Comparison of ENCODE assay signal across 14 cellular contexts in genomic region chr2:86243950-86244733, GRCh38. TPM values are rescaled to one million over a fixed set of nuclear protein-coding genes. Genes with fewer than 3 reads are reported as not detected.
DNase-seq lines count a peak whose midpoint lies in the region; ATAC-seq and TF ChIP-seq lines count a peak whose summit lies in the region.
"Had no signal": no experiment of that assay in that cellular context is flagged by ENCODE, and none has a peak within 500 bp of the region (broad histone marks: within the 10 kb centered on the region; RNA-seq: fewer than 3 reads in every experiment).

No MANE protein-coding gene starts in this region.

- TF ChIP-seq POLR2A in HCT116 (IDR thresholded peaks at IDR 0.05; ENCODE audit: borderline replicate concordance, extremely low read depth, insufficient read depth, insufficient read length): no peak

- BruUV-seq in HCT116 (replicated peaks; lab: Mats Ljungman, UMichigan): no TSS peak

- POLR2A ChIA-PET in HCT116 (lab: Charles Lee): no interaction called here

- RAD21 ChIA-PET in HCT116 (lab: Charles Lee; ENCODE audit: low non-redundant PET in 1 of 2, low total read pairs in 2 of 2, uncharacterized antibody in 2 of 2, unreplicated experiment in 2 of 2): no interaction called here

- CTCF ChIA-PET in HCT116 (lab: Charles Lee): no interaction called here

- peak; percentile 65; the same call in 1 of the 2 replicates for ATAC-seq in HCT116
- ATAC-seq: heart left ventricle had no signal

- H3K9me2 ChIP-seq in DOHH2 (replicated peaks; ENCODE audit: control insufficient read depth, low read length) (no peaks in the 10 kb centered on the region), HCT116 (ENCODE audit: insufficient read depth) (no peaks in the 10 kb centered on the region)

- H3K27me3 ChIP-seq in DOHH2 (ENCODE audit: control insufficient read depth, low read length) (no peaks in the 10 kb centered on the region), HCT116 (ENCODE audit: insufficient read depth, low read length) (no peaks in the 10 kb centered on the region), OCI-LY3 (ENCODE audit: low read depth, low read length) (no peaks in the 10 kb centered on the region), H7 (ENCODE audit: control insufficient read depth, insufficient read depth, low read length) (no peaks in the 10 kb centered on the region)
- H3K27me3 ChIP-seq: heart left ventricle, ovary had no signal

- no peak for TF ChIP-seq RAD21 in HCT116 (IDR thresholded peaks at IDR 0.05; ENCODE audit: low read depth)

- H3K4me1 ChIP-seq in DOHH2 (ENCODE audit: control insufficient read depth, low read length) (peaks cover 42% of the 10 kb centered on the region), HCT116 (ENCODE audit: control insufficient read depth in 1 of 2, insufficient read depth in 2 of 2, low read length in 2 of 2) (no peaks in the 10 kb centered on the region), OCI-LY3 (ENCODE audit: low read length) (peaks cover 54% of the 10 kb centered on the region)

- H3K27ac ChIP-seq in DOHH2 (ENCODE audit: low read depth, low read length) (no peak overlapping the region), HCT116 (ENCODE audit: low read depth, low read length) (no peak overlapping the region), OCI-LY3 (ENCODE audit: low read length) (no peak overlapping the region)
- H3K27ac ChIP-seq: lower lobe of right lung, ovary had no signal

- TF ChIP-seq CTCF in DOHH2 (IDR thresholded peaks at IDR 0.05; ENCODE audit: low read depth, low read length, poor library complexity, severe bottlenecking) (no peak), HCT116 (IDR thresholded peaks at IDR 0.05 in 2 of 3, conservative IDR thresholded peaks at IDR 0.05 in 1 of 3; ENCODE audit: borderline replicate concordance in 1 of 3, insufficient read depth in 1 of 3, low read depth in 2 of 3, low read length in 2 of 3) (peak in 1 of 3 experiments; percentile 21; a peak in 1 of 6 replicates), OCI-LY3 (IDR thresholded peaks at IDR 0.05; ENCODE audit: low read depth, low read length) (peak; percentile 26; the same call in 1 of the 2 replicates)

- no peak for DNase-seq in HCT116 (ENCODE audit: low read depth, low spot score)
- peak; percentile 5 for DNase-seq in mesenteric fat pad (ENCODE audit: low spot score)
- DNase-seq in foreskin melanocyte: no peak
- DNase-seq in NCI-H146 (lab: John Stamatoyannopoulos, UW): no peak
- no peak for DNase-seq in H7
- no peak for DNase-seq in NCI-H510A treated with DMSO at 0.1 percent for 48 hours (lab: John Stamatoyannopoulos, UW)
- DNase-seq: heart left ventricle; lower lobe of right lung; NCI-H82; ovary; stimulated activated CD4-positive, alpha-beta T cell treated with anti-CD3 and anti-CD28 coated beads, Interleukin-2, amount 100 ng/mL, for 48 hours; T-helper 2 cell had no signal

- H3K4me3 ChIP-seq in DOHH2 (ENCODE audit: low read length) (no peak overlapping the region), HCT116 (replicated peaks in 1 of 2; ENCODE audit: low read depth in 1 of 2, low read length in 2 of 2) (no peak overlapping the region), OCI-LY3 (ENCODE audit: low read length) (peak overlapping the region; percentile 0; the same call in 1 of the 2 replicates), H7 (ENCODE audit: insufficient read depth, low read depth, low read length) (no peak overlapping the region)
- H3K4me3 ChIP-seq: heart left ventricle, lower lobe of right lung, ovary had no signal

- H3K4me2 ChIP-seq in DOHH2 (ENCODE audit: low read length): peak overlapping the region; percentile 14
- H3K4me2 ChIP-seq in HCT116 (ENCODE audit: low read length): no peak overlapping the region
- H3K4me2 ChIP-seq in OCI-LY3 (ENCODE audit: low read length): peak overlapping the region; percentile 47

- H2AFZ ChIP-seq in HCT116 (ENCODE audit: low read depth, low read length, poor library complexity, severe bottlenecking) (no peak overlapping the region), OCI-LY3 (ENCODE audit: low read depth, low read length) (no peak overlapping the region)

- H3K9me3 ChIP-seq in DOHH2 (ENCODE audit: control insufficient read depth, insufficient read depth, low read length): no peaks in the 10 kb centered on the region
- H3K9me3 ChIP-seq in HCT116 (ENCODE audit: control insufficient read depth in 1 of 2, insufficient read depth in 1 of 2, low read depth in 1 of 2, low read length in 2 of 2): no peaks in the 10 kb centered on the region
- H3K9me3 ChIP-seq in OCI-LY3 (ENCODE audit: insufficient read depth, low read length): no peaks in the 10 kb centered on the region
- H3K9me3 ChIP-seq: lower lobe of right lung, ovary had no signal

- H3F3A ChIP-seq in DOHH2 (ENCODE audit: control insufficient read depth, insufficient read depth): no peaks in the 10 kb centered on the region

- intact Hi-C loops in HCT116 (cut with micrococcal nuclease): no loop called here

- H4K20me1 ChIP-seq in DOHH2 (ENCODE audit: control insufficient read depth, insufficient read depth, low read depth, low read length): no peaks in the 10 kb centered on the region
- no peaks in the 10 kb centered on the region for H4K20me1 ChIP-seq in HCT116 (ENCODE audit: insufficient read depth)
- no peaks in the 10 kb centered on the region for H4K20me1 ChIP-seq in OCI-LY3 (ENCODE audit: insufficient read depth, low read length)

- H3K9ac ChIP-seq in HCT116 (ENCODE audit: low read length) (no peak overlapping the region), OCI-LY3 (ENCODE audit: low read length) (no peak overlapping the region; the same call in 1 of the 2 replicates)

- no peaks in the 10 kb centered on the region for H3K79me2 ChIP-seq in DOHH2 (ENCODE audit: control insufficient read depth, low read length)
- no peaks in the 10 kb centered on the region for H3K79me2 ChIP-seq in HCT116 (ENCODE audit: insufficient read depth, low read length)
- no peaks in the 10 kb centered on the region for H3K79me2 ChIP-seq in OCI-LY3 (ENCODE audit: low read length)

- no peaks in the 10 kb centered on the region for H3K36me3 ChIP-seq in DOHH2 (ENCODE audit: control insufficient read depth, low read length)
- no peaks in the 10 kb centered on the region for H3K36me3 ChIP-seq in HCT116 (ENCODE audit: control insufficient read depth in 1 of 2, insufficient read depth in 2 of 2, low read length in 2 of 2)
- no peaks in the 10 kb centered on the region for H3K36me3 ChIP-seq in OCI-LY3 (replicated peaks; ENCODE audit: low read depth, low read length)
- no peaks in the 10 kb centered on the region for H3K36me3 ChIP-seq in H7 (replicated peaks; ENCODE audit: control insufficient read depth, insufficient read depth, low read length)
- H3K36me3 ChIP-seq: lower lobe of right lung, ovary had no signal

TF ChIP-seq in HCT116, 20 proteins besides CTCF, POLR2A, EP300 and RAD21:
- TF ChIP-seq EZH2 (IDR thresholded peaks at IDR 0.05) (no peak), FOSL1 (IDR thresholded peaks at IDR 0.05; ENCODE audit: low read depth) (no peak), ZNF274 (IDR thresholded peaks at IDR 0.05; ENCODE audit: low read depth, low read length) (no peak), ELF1 (IDR thresholded peaks at IDR 0.05; ENCODE audit: borderline replicate concordance, low read depth) (no peak), ZBTB33 (IDR thresholded peaks at IDR 0.05; ENCODE audit: extremely low read depth, insufficient replicate concordance, low read length) (no peak), ZFX (IDR thresholded peaks at IDR 0.05) (no peak), MAX (IDR thresholded peaks at IDR 0.05) (no peak)

RNA-seq across cellular contexts. Expression of gene MRPL35, which starts 44.9 kb away (rescaled TPM):
- 50.3 TPM for total RNA-seq in HCT116 (2021; ENCODE audit: unreplicated experiment)
- 25.1 and 34.5 TPM in 2 replicates for polyA plus RNA-seq in HCT116 (2012)
- 30.9 TPM for total RNA-seq in mesenteric fat pad
- total RNA-seq in H7 (2014; rRNA removed; shearing (Covaris generic)): 20.9 and 27.7 TPM in 2 replicates

RNA-seq across cellular contexts. Expression of gene IMMT, which starts 48.9 kb away (rescaled TPM):
- total RNA-seq in HCT116 (2021; ENCODE audit: unreplicated experiment) (125 TPM), mesenteric fat pad (85.2 TPM)
- 64.3 and 90.4 TPM in 2 replicates for polyA plus RNA-seq in HCT116 (2012)
- total RNA-seq in H7 (2014; rRNA removed; shearing (Covaris generic)): 104 and 106 TPM in 2 replicates
